ENCODE assay signal across 8 cellular contexts in the genomic region with DNA sequence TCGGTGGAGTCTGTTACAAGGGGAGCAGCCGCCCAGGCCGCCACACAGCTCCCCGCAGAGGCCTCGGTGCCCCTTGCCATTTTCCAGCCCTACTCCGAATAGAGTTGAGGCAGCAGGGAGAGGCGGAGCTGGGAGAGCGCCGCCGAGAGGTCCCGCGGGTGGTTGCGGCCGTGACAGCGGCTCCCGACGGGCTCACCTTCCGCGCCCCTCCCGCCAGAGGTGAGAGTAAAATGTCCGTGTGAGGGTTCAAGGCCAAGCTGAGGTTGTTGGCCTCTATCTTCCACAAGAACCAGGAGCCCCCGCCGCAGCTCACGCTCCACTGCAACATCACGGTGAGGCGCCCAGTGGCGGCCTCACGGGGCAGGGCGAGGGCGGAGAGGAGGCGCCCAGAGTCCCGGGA. TPM values are rescaled to one million over a fixed set of nuclear protein-coding genes. Genes with fewer than 3 reads are reported as not detected.
DNase-seq lines count a peak whose midpoint lies in the region; ATAC-seq, FAIRE-seq and TF ChIP-seq lines count a peak whose summit lies in the region.
"Not testable (repeated sequence)": the region's sequence is repeated elsewhere in the genome, so short reads cannot be mapped to it uniquely, and the experiment has no call there.

No MANE protein-coding gene starts in this region.

- RAD21 ChIA-PET in HCT116 (lab: Charles Lee; ENCODE audit: low non-redundant PET in 1 of 2, low total read pairs in 2 of 2, uncharacterized antibody in 2 of 2, unreplicated experiment in 2 of 2), result not testable (repeated sequence)

- BruUV-seq in HCT116 (replicated peaks; lab: Mats Ljungman, UMichigan), result not testable (repeated sequence)

- H2AFZ ChIP-seq in ACC112 (ENCODE audit: low read length, unreplicated experiment), result peak overlapping the region; percentile 25
- not testable (repeated sequence) for H2AFZ ChIP-seq in HCT116 (ENCODE audit: low read depth, low read length, poor library complexity, severe bottlenecking); H1 (ENCODE audit: low read length); trophoblast cell (ENCODE audit: insufficient read depth, low read length, poor library complexity)

- peak overlapping the region; percentile 59 for H3K4me3 ChIP-seq in ACC112 (ENCODE audit: low read depth, low read length)
- H3K4me3 ChIP-seq in HCT116 (replicated peaks in 1 of 2; ENCODE audit: low read depth in 1 of 2, low read length in 2 of 2), result peak overlapping the region; percentile 26 to 40; a peak in 3 of 4 replicates
- peak overlapping the region; percentile 23 to 51 (median 34); a peak in 6 of 8 replicates for H3K4me3 ChIP-seq in H1 (ENCODE audit: extremely low read depth in 1 of 4, insufficient read depth in 2 of 4, low read depth in 3 of 4, low read length in 4 of 4)
- H3K4me3 ChIP-seq in iPS-20b (ENCODE audit: low read length), result peak overlapping the region; percentile 18; the same call in 1 of the 2 replicates
- not testable (repeated sequence) for H3K4me3 ChIP-seq in trophoblast cell (ENCODE audit: low read depth, low read length)

- H3K4me3 Mint-ChIP-seq in activated B cell treated with CpG ODN at 0.5 μM for 24 hours, result peak overlapping the region; percentile 53
- peak overlapping the region; percentile 35 for H3K4me3 Mint-ChIP-seq in stimulated activated effector memory CD8-positive, alpha-beta T cell treated with anti-CD3 and anti-CD28 coated beads, Interleukin-12 subunit alpha, Interleukin-12 subunit beta, amount 100 ng/mL, for 72 hours

- H2BK15ac ChIP-seq in H1 (ENCODE audit: low read length), result not testable (repeated sequence)

- H3K27ac ChIP-seq in ACC112 (ENCODE audit: low read depth, low read length); HCT116 (ENCODE audit: low read depth, low read length); H1 (ENCODE audit: low read depth, low read length); iPS-20b (ENCODE audit: low read length); trophoblast cell (ENCODE audit: low read depth, low read length): not testable (repeated sequence)

- not testable (repeated sequence) for H4K20me1 ChIP-seq in HCT116 (ENCODE audit: insufficient read depth); H1 (replicated peaks in 1 of 2; ENCODE audit: control insufficient read depth in 1 of 2, insufficient read depth in 2 of 2, low read length in 2 of 2)

- CTCF ChIA-PET in HCT116 (lab: Charles Lee); activated B cell treated with CpG ODN at 0.5 μM for 24 hours (lab: Charles Lee); H1 (lab: Charles Lee; ENCODE audit: partially characterized antibody): not testable (repeated sequence)

- not testable (repeated sequence) for H3K23ac ChIP-seq in H1 (ENCODE audit: insufficient read length); trophoblast cell (ENCODE audit: low read length)

- H2BK5ac ChIP-seq in H1 (ENCODE audit: low read depth, low read length); trophoblast cell (ENCODE audit: low read depth, low read length, poor library complexity): not testable (repeated sequence)

- H3K9ac ChIP-seq in HCT116 (ENCODE audit: low read length); H1 (replicated peaks in 1 of 4; ENCODE audit: extremely low read depth in 1 of 4, low read depth in 3 of 4, low read length in 3 of 4); iPS-20b (ENCODE audit: low read depth, low read length); trophoblast cell (ENCODE audit: low read length): not testable (repeated sequence)

- not testable (repeated sequence) for H3K79me2 ChIP-seq in ACC112 (ENCODE audit: control insufficient read depth, insufficient read depth, low read length, unreplicated experiment); HCT116 (ENCODE audit: insufficient read depth, low read length); H1 (ENCODE audit: control insufficient read depth in 1 of 2, insufficient read depth in 2 of 2, low read length in 2 of 2); trophoblast cell (ENCODE audit: control insufficient read depth, insufficient read depth, low read length, poor library complexity)

- H4K8ac ChIP-seq in H1 (ENCODE audit: extremely low read depth, insufficient read depth, low read length); trophoblast cell (ENCODE audit: low read depth, low read length): not testable (repeated sequence)

- H3K9me3 Mint-ChIP-seq in activated B cell treated with CpG ODN at 0.5 μM for 24 hours; stimulated activated effector memory CD8-positive, alpha-beta T cell treated with anti-CD3 and anti-CD28 coated beads, Interleukin-12 subunit alpha, Interleukin-12 subunit beta, amount 100 ng/mL, for 72 hours: not testable (repeated sequence)

- intact Hi-C loops in HCT116 (cut with micrococcal nuclease); activated B cell treated with CpG ODN at 0.5 μM for 24 hours (cut with micrococcal nuclease): not testable (repeated sequence)

- H4K5ac ChIP-seq in H1 (ENCODE audit: insufficient read length, low read depth, low read length), result not testable (repeated sequence)

- H3K9me2 ChIP-seq in HCT116 (ENCODE audit: insufficient read depth), result not testable (repeated sequence)

- not testable (repeated sequence) for H3K27ac Mint-ChIP-seq in activated B cell treated with CpG ODN at 0.5 μM for 24 hours; stimulated activated effector memory CD8-positive, alpha-beta T cell treated with anti-CD3 and anti-CD28 coated beads, Interleukin-12 subunit alpha, Interleukin-12 subunit beta, amount 100 ng/mL, for 72 hours

- H3K56ac ChIP-seq in H1 (replicated peaks; ENCODE audit: insufficient read length, low read depth, low read length), result not testable (repeated sequence)

- H3K27me3 ChIP-seq in ACC112 (ENCODE audit: insufficient read depth, low read length); HCT116 (ENCODE audit: insufficient read depth, low read length); H1 (replicated peaks in 1 of 4; ENCODE audit: control insufficient read depth in 3 of 4, extremely low read depth in 1 of 4, insufficient read depth in 3 of 4, low read length in 3 of 4); iPS-20b (ENCODE audit: insufficient read depth, low read length); trophoblast cell (ENCODE audit: insufficient read depth, low read length): not testable (repeated sequence)

- H2BK12ac ChIP-seq in H1 (ENCODE audit: low read depth, low read length); trophoblast cell (ENCODE audit: low read length): not testable (repeated sequence)

- not testable (repeated sequence) for H3K36me3 ChIP-seq in ACC112 (ENCODE audit: insufficient read depth, low read length); HCT116 (ENCODE audit: control insufficient read depth in 1 of 2, insufficient read depth in 2 of 2, low read length in 2 of 2); H1 (ENCODE audit: control insufficient read depth in 2 of 4, insufficient read depth in 4 of 4, low read length in 3 of 4); iPS-20b (ENCODE audit: insufficient read depth, low read depth, low read length); trophoblast cell (ENCODE audit: control insufficient read depth in 1 of 2, insufficient read depth in 2 of 2, low read length in 2 of 2)

- H3K9me3 ChIP-seq in HCT116 (ENCODE audit: control insufficient read depth in 1 of 2, insufficient read depth in 1 of 2, low read depth in 1 of 2, low read length in 2 of 2); H1 (ENCODE audit: insufficient read depth in 2 of 2, low read depth in 1 of 2, low read length in 1 of 2); iPS-20b (ENCODE audit: insufficient read depth, low read depth, low read length); trophoblast cell (ENCODE audit: insufficient read depth, low read depth, low read length): not testable (repeated sequence)

- not testable (repeated sequence) for H4K91ac ChIP-seq in H1 (replicated peaks; ENCODE audit: insufficient read length, low read length); trophoblast cell (ENCODE audit: low read depth, low read length)

- not testable (repeated sequence) for H3K14ac ChIP-seq in H1 (ENCODE audit: insufficient read length); trophoblast cell (ENCODE audit: low read length)

- H4K12ac ChIP-seq in trophoblast cell (ENCODE audit: low read depth, low read length), result not testable (repeated sequence)

- TF ChIP-seq EP300 in H1 (IDR thresholded peaks at IDR 0.05; ENCODE audit: borderline replicate concordance in 1 of 2, low read depth in 2 of 2, low read length in 2 of 2), result not testable (repeated sequence)

- DNase-seq in HCT116 (ENCODE audit: low read depth, low spot score); trophoblast cell: not testable (repeated sequence)
- peak; percentile 19 for DNase-seq in activated B cell treated with CpG ODN at 0.5 μM for 24 hours
- peak; percentile 15 for DNase-seq in activated naive CD4-positive, alpha-beta T cell treated with Interleukin-2 at 50 U/mL for 16 hours
- peak in 1 of 2 experiments; percentile 78 for DNase-seq in H1 (ENCODE audit: low read depth in 1 of 2, low spot score in 2 of 2)
- peak; percentile 26 to 62 for DNase-seq in stimulated activated effector memory CD8-positive, alpha-beta T cell treated with anti-CD3 and anti-CD28 coated beads, Interleukin-12 subunit alpha, Interleukin-12 subunit beta, amount 100 ng/mL, for 72 hours (ENCODE audit: low spot score in 2 of 2)

- H3K4me2 ChIP-seq in HCT116 (ENCODE audit: low read length) (peak overlapping the region; percentile 46), H1 (ENCODE audit: insufficient read depth in 1 of 2, low read depth in 2 of 2, low read length in 2 of 2) (peak overlapping the region in 1 of 2 experiments; percentile 51; a peak in 3 of 4 replicates), trophoblast cell (ENCODE audit: low read length) (peak overlapping the region; percentile 31)

- not testable (repeated sequence) for H3K23me2 ChIP-seq in H1 (ENCODE audit: low read depth, low read length)

- H2AK5ac ChIP-seq in H1 (ENCODE audit: low read depth, low read length); trophoblast cell (ENCODE audit: low read length): not testable (repeated sequence)

- H2BK20ac ChIP-seq in H1 (ENCODE audit: low read length), result not testable (repeated sequence)

- not testable (repeated sequence) for H3K36me3 Mint-ChIP-seq in activated B cell treated with CpG ODN at 0.5 μM for 24 hours (ENCODE audit: low read depth); stimulated activated effector memory CD8-positive, alpha-beta T cell treated with anti-CD3 and anti-CD28 coated beads, Interleukin-12 subunit alpha, Interleukin-12 subunit beta, amount 100 ng/mL, for 72 hours

- not testable (repeated sequence) for H3K18ac ChIP-seq in H1 (ENCODE audit: extremely low read depth, low read length); trophoblast cell (ENCODE audit: low read length)

- ATAC-seq in HCT116; activated B cell treated with CpG ODN at 0.5 μM for 24 hours (ENCODE audit: low read depth); stimulated activated effector memory CD8-positive, alpha-beta T cell treated with anti-CD3 and anti-CD28 coated beads, Interleukin-12 subunit alpha, Interleukin-12 subunit beta, amount 100 ng/mL, for 72 hours: not testable (repeated sequence)

- not testable (repeated sequence) for H3K4ac ChIP-seq in H1 (replicated peaks; ENCODE audit: insufficient read length, low read depth, low read length); trophoblast cell (ENCODE audit: low read depth, low read length)

- not testable (repeated sequence) for TF ChIP-seq POLR2A in HCT116 (IDR thresholded peaks at IDR 0.05; ENCODE audit: borderline replicate concordance, extremely low read depth, insufficient read depth, insufficient read length); H1 (IDR thresholded peaks at IDR 0.05; ENCODE audit: control extremely low read depth in 1 of 2, low read depth in 2 of 2, low read length in 2 of 2)

- H3K4me1 Mint-ChIP-seq in activated B cell treated with CpG ODN at 0.5 μM for 24 hours; stimulated activated effector memory CD8-positive, alpha-beta T cell treated with anti-CD3 and anti-CD28 coated beads, Interleukin-12 subunit alpha, Interleukin-12 subunit beta, amount 100 ng/mL, for 72 hours: not testable (repeated sequence)

- H2BK120ac ChIP-seq in H1 (replicated peaks; ENCODE audit: low read depth, low read length); trophoblast cell (ENCODE audit: insufficient read depth, low read length, poor library complexity): not testable (repeated sequence)

- not testable (repeated sequence) for FAIRE-seq in H1 (lab: Jason Lieb, UNC)

- not testable (repeated sequence) for H3K4me1 ChIP-seq in ACC112 (ENCODE audit: control insufficient read depth, insufficient read depth, low read length, unreplicated experiment); HCT116 (ENCODE audit: control insufficient read depth in 1 of 2, insufficient read depth in 2 of 2, low read length in 2 of 2); H1 (replicated peaks in 1 of 4; ENCODE audit: control insufficient read depth in 3 of 4, insufficient read depth in 4 of 4, low read length in 3 of 4); iPS-20b (ENCODE audit: insufficient read depth, low read length); trophoblast cell (ENCODE audit: control insufficient read depth in 1 of 2, insufficient read depth in 2 of 2, low read length in 2 of 2)

- not testable (repeated sequence) for TF ChIP-seq RAD21 in HCT116 (IDR thresholded peaks at IDR 0.05; ENCODE audit: low read depth); H1 (IDR thresholded peaks at IDR 0.05 in 1 of 2, conservative IDR thresholded peaks at IDR 0.05 in 1 of 2; ENCODE audit: low read depth in 2 of 2, low read length in 2 of 2)

- POLR2A ChIA-PET in HCT116 (lab: Charles Lee); activated B cell treated with CpG ODN at 0.5 μM for 24 hours (lab: Charles Lee); H1 (lab: Charles Lee; ENCODE audit: partially characterized antibody): not testable (repeated sequence)

- H3K79me1 ChIP-seq in H1 (ENCODE audit: low read depth, low read length); trophoblast cell (ENCODE audit: low read length): not testable (repeated sequence)

- TF ChIP-seq CTCF in HCT116 (IDR thresholded peaks at IDR 0.05 in 2 of 3, conservative IDR thresholded peaks at IDR 0.05 in 1 of 3; ENCODE audit: borderline replicate concordance in 1 of 3, insufficient read depth in 1 of 3, low read depth in 2 of 3, low read length in 2 of 3), result 0 out of 6 replicates have a peak, but pooled peaks of 1 of the 3 experiments have one; percentile 5
- TF ChIP-seq CTCF in activated B cell treated with CpG ODN at 0.5 μM for 24 hours (IDR thresholded peaks at IDR 0.05), result not testable (repeated sequence)
- TF ChIP-seq CTCF in H1 (IDR thresholded peaks at IDR 0.05; ENCODE audit: control extremely low read depth in 1 of 3, insufficient read depth in 1 of 3, low read depth in 1 of 3, low read length in 3 of 3), result peak in 2 of 3 experiments; percentile 7 to 41; a peak in 3 of 4 replicates

- WGBS in H1 (ENCODE audit: extremely low coverage in 1 of 2, insufficient coverage in 1 of 2, insufficient read length in 1 of 2, insufficient replicate concordance in 2 of 2, low coverage in 1 of 2, low lambda C conversion rate in 2 of 2, missing lambda C conversion rate in 1 of 2), 2 experiments, result 1% methylated on average over 14 of the region's 32 CpGs; no CpG with 5 or more reads in 1 of the 2 experiments
- no CpG with 5 or more reads among the region's 32 CpGs for WGBS in trophoblast cell (ENCODE audit: extremely low coverage, insufficient coverage, insufficient read length)

- not testable (repeated sequence) for H3K27me3 Mint-ChIP-seq in activated B cell treated with CpG ODN at 0.5 μM for 24 hours

RNA-seq across cellular contexts. Expression of a gene that starts 15.8 kb away (rescaled TPM):
- total RNA-seq in HCT116 (2021; ENCODE audit: unreplicated experiment), result 4.3 TPM
- polyA plus RNA-seq in HCT116 (2012), result 7.3 and 9.8 TPM in 2 replicates
- 2.0 and 2.4 TPM in 2 replicates for total RNA-seq in activated B cell treated with CpG ODN at 0.5 μM for 24 hours
- total RNA-seq in H1 (2021; fragmentation: NEBNext Ultra II Directional; extraction: Animal tissue kit (Norgen Biotek cat#: 25700)), result 5.4 and 5.5 TPM in 2 replicates
- 2.6 and 3.1 TPM in 2 replicates for polyA plus RNA-seq in H1 (2011; rRNA removed)
- polyA plus RNA-seq in H1 (2011; cell fraction: cytosol; rRNA removed), result 10.5 TPM
- 11.8 TPM for polyA plus RNA-seq in H1 (2011; cell fraction: nucleus; rRNA removed)
- polyA plus RNA-seq in H1 (2012, experiment 1 of 2), result 6.6 to 11.5 TPM (median 10.6 TPM) in 4 replicates
- 0.60 TPM for polyA plus RNA-seq in H1 (2012, experiment 2 of 2)
- polyA plus RNA-seq in H1 (2013, experiment 1 of 2), result 6.7 TPM
- 5.0 TPM for polyA plus RNA-seq in H1 (2013, experiment 2 of 2)
- 2.0 and 2.2 TPM in 2 replicates for polyA minus RNA-seq in H1 (2011; rRNA and poly(A)+ RNA removed)
- 1.4 TPM for polyA minus RNA-seq in H1 (2011; cell fraction: cytosol; rRNA and poly(A)+ RNA removed)
- polyA minus RNA-seq in H1 (2011; cell fraction: nucleus; rRNA and poly(A)+ RNA removed), result 7.5 TPM
- polyA plus RNA-seq in trophoblast cell (2013), result 2.6 and 2.7 TPM in 2 replicates
